Comparison of ENCODE assay signal across 6 cellular contexts in the genomic region with DNA sequence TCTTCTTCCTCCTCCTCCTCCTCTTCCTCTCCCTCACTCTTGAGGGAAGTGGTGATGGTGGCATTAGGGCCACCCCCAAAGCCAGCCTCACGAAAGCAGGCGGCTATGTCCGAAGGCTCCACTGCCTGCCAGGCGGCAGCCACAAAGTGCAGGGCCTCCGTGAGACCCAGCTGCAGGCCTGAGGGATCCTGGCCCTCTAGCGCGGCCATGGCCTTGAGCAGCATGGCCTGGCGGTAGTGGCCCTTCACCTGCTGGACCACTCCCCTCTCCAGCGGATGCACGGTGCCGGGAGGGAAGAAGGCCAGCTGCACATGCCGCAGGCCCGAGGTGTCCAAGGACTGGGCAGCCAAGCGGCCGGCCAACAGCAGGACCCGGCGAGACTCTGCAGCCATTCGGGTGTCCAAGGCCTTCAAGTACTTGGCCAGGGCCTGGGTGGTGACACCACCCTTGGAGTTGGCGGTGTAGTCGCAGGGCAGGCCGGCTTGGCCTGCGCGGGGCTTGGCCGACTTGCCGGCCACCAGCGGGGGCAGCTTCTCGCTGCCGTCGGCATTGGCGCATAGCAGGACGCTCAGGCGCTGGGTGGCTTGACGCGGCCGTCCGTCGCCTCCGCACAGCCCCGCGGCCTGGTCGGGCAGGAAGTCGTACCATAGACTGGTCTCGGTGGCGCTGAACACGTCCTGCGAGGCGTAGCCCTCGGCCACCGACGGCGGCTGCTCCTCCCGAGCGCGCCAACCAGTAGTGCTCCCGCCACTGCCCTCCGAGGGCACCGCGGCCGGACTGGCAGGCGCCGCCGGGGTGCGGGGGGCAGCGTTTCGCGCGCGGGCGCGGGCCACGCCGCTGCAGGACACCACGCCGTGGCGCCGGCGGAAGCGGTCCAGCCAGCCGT. TPM values are rescaled to one million over a fixed set of nuclear protein-coding genes. Genes with fewer than 3 reads are reported as not detected.
DNase-seq lines count a peak whose midpoint lies in the region; ATAC-seq and TF ChIP-seq lines count a peak whose summit lies in the region.

No MANE protein-coding gene starts in this region.

- H3K9me3 ChIP-seq in SJCRH30 (replicated peaks) (no peaks in the 10 kb centered on the region), iPS-18c (ENCODE audit: control insufficient read depth, insufficient read depth, low read length) (no peaks in the 10 kb centered on the region)

- ATAC-seq in GM21381 (IDR thresholded peaks at IDR 0.05; ENCODE audit: unreplicated experiment) (no peak), GM19455 (IDR thresholded peaks at IDR 0.05; ENCODE audit: unreplicated experiment) (no peak)

- no peaks in the 10 kb centered on the region for H3K4me1 ChIP-seq in SJCRH30

- H3K4me3 ChIP-seq in BJ (ENCODE audit: low read depth, low read length) = peak overlapping the region; percentile 71
- H3K4me3 ChIP-seq in SJCRH30 = peak overlapping the region; percentile 49; the same call in 1 of the 2 replicates
- peak overlapping the region; percentile 62 for H3K4me3 ChIP-seq in iPS-18c (ENCODE audit: insufficient read depth, low read depth, low read length)

- POLR2A ChIA-PET in BJ (lab: Charles Lee) = no interaction called here

- DNase-seq in BJ (ENCODE audit: low read depth) (no peak), SJCRH30 (no peak), NCI-H2196 (lab: John Stamatoyannopoulos, UW; ENCODE audit: unreplicated experiment) (no peak)

- CTCF ChIA-PET in BJ (lab: Yijun Ruan, JAX) = interaction anchor here (0.8 to 12.0 kb wide), 13 partner anchors 17 to 109 kb away, joined by 3 to 248 read pairs (median 5); a partner anchor contains a TSS

- TF ChIP-seq CTCF in BJ (IDR thresholded peaks at IDR 0.05; ENCODE audit: insufficient read depth, low read depth, low read length) = no peak

- H3K27me3 ChIP-seq in BJ (ENCODE audit: control insufficient read depth, insufficient read depth, low read length) = no peaks in the 10 kb centered on the region
- no peaks in the 10 kb centered on the region for H3K27me3 ChIP-seq in SJCRH30

- H3K36me3 ChIP-seq in BJ (ENCODE audit: control insufficient read depth, insufficient read depth, low read length) (peaks cover 4% of the 10 kb centered on the region; the same call in 1 of the 2 replicates), SJCRH30 (no peaks in the 10 kb centered on the region)

- H3K27ac ChIP-seq in SJCRH30 = no peak overlapping the region

RNA-seq across cellular contexts. Expression of a gene that starts 1.1 kb away (rescaled TPM):
- polyA plus RNA-seq in BJ (2011; rRNA removed) = 31.0 and 47.5 TPM in 2 replicates
- polyA minus RNA-seq in BJ (2011; rRNA and poly(A)+ RNA removed) = 33.9 and 42.5 TPM in 2 replicates
- 34.6 and 36.7 TPM in 2 replicates for total RNA-seq in SJCRH30 (2014; rRNA removed; shearing (Covaris generic))

RNA-seq across cellular contexts. Expression of a gene that starts 4.2 kb away (rescaled TPM):
- 0.07 and 0.17 TPM in 2 replicates for polyA plus RNA-seq in BJ (2011; rRNA removed)
- not detected in 2 replicates for polyA minus RNA-seq in BJ (2011; rRNA and poly(A)+ RNA removed)
- total RNA-seq in SJCRH30 (2014; rRNA removed; shearing (Covaris generic)) = 0.08 and 0.16 TPM in 2 replicates

RNA-seq across cellular contexts. Expression of a gene that starts 10.6 kb away (rescaled TPM):
- 41.8 and 68.1 TPM in 2 replicates for polyA plus RNA-seq in BJ (2011; rRNA removed)
- 28.0 and 36.5 TPM in 2 replicates for polyA minus RNA-seq in BJ (2011; rRNA and poly(A)+ RNA removed)
- total RNA-seq in SJCRH30 (2014; rRNA removed; shearing (Covaris generic)) = 75.1 and 78.8 TPM in 2 replicates

RNA-seq across cellular contexts. Expression of a gene that starts 17.9 kb away (rescaled TPM):
- 21.3 and 34.3 TPM in 2 replicates for polyA plus RNA-seq in BJ (2011; rRNA removed)
- 17.3 and 22.7 TPM in 2 replicates for polyA minus RNA-seq in BJ (2011; rRNA and poly(A)+ RNA removed)
- 44.9 and 51.3 TPM in 2 replicates for total RNA-seq in SJCRH30 (2014; rRNA removed; shearing (Covaris generic))

RNA-seq across cellular contexts. Expression of a gene that starts 34.9 kb away (rescaled TPM):
- 7.5 and 12.2 TPM in 2 replicates for polyA plus RNA-seq in BJ (2011; rRNA removed)
- polyA minus RNA-seq in BJ (2011; rRNA and poly(A)+ RNA removed) = 11.4 and 11.7 TPM in 2 replicates
- 8.9 and 9.4 TPM in 2 replicates for total RNA-seq in SJCRH30 (2014; rRNA removed; shearing (Covaris generic))
